In genomic region chr16:82301108-82301755, GRCh38 we compare ENCODE assay signal across 14 cellular contexts.
"Had no signal": no experiment of that assay in that cellular context is flagged by ENCODE, and none has a peak within 500 bp of the region (broad histone marks: within the 10 kb centered on the region; RNA-seq: fewer than 3 reads in every experiment).

No MANE protein-coding gene starts in this region.

- H3K27ac ChIP-seq: ascending aorta, tibial nerve, vagina, VCaP had no signal

- H3K36me3 ChIP-seq: ascending aorta, tibial nerve, vagina had no signal

- H3K9me3 Mint-ChIP-seq: activated T-helper 1 cell treated with anti-CD3 and anti-CD28 coated beads, Interleukin-12 subunit alpha, Interleukin-12 subunit beta, Interleukin-2, Interleukin-4 antibody, amounts not matched to agents 30 ng/mL and 10 ng/mL and 1 ng/mL, durations not matched to agents 14 hours and 24 hours and 36 hours had no signal

- H3K27me3 ChIP-seq: ascending aorta, tibial nerve, vagina had no signal

- H3K4me3 ChIP-seq: tibial nerve, vagina had no signal

- H3K4me3 Mint-ChIP-seq: activated naive CD4-positive, alpha-beta T cell treated with anti-CD3 and anti-CD28 coated beads for 36 hours; activated T-helper 1 cell treated with anti-CD3 and anti-CD28 coated beads, Interleukin-12 subunit alpha, Interleukin-12 subunit beta, Interleukin-2, Interleukin-4 antibody, amounts not matched to agents 30 ng/mL and 10 ng/mL and 1 ng/mL, durations not matched to agents 14 hours and 24 hours and 36 hours; nephron; T-helper 17 cell had no signal

- ATAC-seq: T-helper 17 cell had no signal

- H3K4me1 ChIP-seq: tibial nerve, vagina had no signal

- H3K4me1 Mint-ChIP-seq: nephron, T-helper 17 cell had no signal

- DNase-seq: activated CD4-positive, alpha-beta T cell treated with anti-CD3 and anti-CD28 coated beads, Interleukin-2, amount 50 U/mL, for 4 hours; activated CD4-positive, CD25-positive, alpha-beta regulatory T cell treated with anti-CD3 and anti-CD28 coated beads, Interleukin-2, amount 50 U/mL, for 72 hours; activated naive CD4-positive, alpha-beta T cell treated with anti-CD3 and anti-CD28 coated beads for 36 hours; activated T-cell treated with anti-CD3 and anti-CD28 coated beads for 4 hours; erythroblast; foreskin melanocyte; mesendoderm; T-helper 17 cell had no signal

- H3K9me3 ChIP-seq: ascending aorta, tibial nerve, vagina had no signal

- H3K27ac Mint-ChIP-seq: activated naive CD4-positive, alpha-beta T cell treated with anti-CD3 and anti-CD28 coated beads for 36 hours; activated T-helper 1 cell treated with anti-CD3 and anti-CD28 coated beads, Interleukin-12 subunit alpha, Interleukin-12 subunit beta, Interleukin-2, Interleukin-4 antibody, amounts not matched to agents 30 ng/mL and 10 ng/mL and 1 ng/mL, durations not matched to agents 14 hours and 24 hours and 36 hours; nephron; T-helper 17 cell had no signal

- H3K27me3 Mint-ChIP-seq: T-helper 17 cell had no signal
